ENCODE assay signal across 8 cellular contexts in the genomic region with DNA sequence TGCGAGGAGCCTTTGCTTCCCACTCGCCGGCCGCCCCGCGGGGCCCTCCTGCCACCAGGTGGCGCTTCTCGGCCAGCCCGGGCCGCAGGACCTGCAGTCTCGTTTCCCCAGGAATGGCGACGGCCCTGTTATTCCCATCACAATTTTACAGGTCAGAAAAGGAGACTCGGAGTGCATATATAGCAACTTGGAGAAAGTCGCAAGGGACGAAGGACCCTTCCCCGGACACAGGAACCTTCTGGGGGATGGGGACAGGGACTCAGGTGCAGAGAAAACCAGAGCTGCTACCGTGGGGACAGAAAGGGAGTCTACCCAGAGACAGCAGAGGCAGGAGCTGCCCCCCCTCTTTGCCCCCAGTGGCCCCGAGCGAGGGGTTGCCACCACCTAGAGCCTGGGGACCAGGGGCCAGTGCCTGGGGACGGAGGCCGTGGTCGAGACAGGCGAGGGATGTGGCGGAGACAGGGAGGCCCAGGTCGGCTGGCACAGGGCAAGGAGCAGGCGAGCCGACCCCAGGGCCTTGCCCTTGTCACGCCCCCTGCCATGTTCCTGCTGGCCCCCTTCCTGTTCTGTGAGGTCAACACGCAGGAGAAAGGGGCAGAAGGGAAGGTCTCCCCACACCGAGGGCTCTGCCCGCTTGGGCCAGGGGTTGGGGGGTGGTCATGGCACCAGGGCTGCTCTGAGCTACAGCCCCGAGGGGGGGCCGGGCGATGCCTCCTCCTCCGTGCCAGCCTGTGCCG. TPM values are rescaled to one million over a fixed set of nuclear protein-coding genes. Genes with fewer than 3 reads are reported as not detected.
A peak's percentile ranks its signal among the peaks of the same experiment; 100 is the strongest.
DNase-seq lines count a peak whose midpoint lies in the region; ATAC-seq and TF ChIP-seq lines count a peak whose summit lies in the region.

No MANE protein-coding gene starts in this region.

- peaks cover 47% of the 10 kb centered on the region for H3K27me3 Mint-ChIP-seq in activated T-cell treated with anti-CD3 and anti-CD28 coated beads, Interleukin-2, amount 50 U/mL, for 24 hours

- intact Hi-C loops in mucosa of descending colon (cut with DNase I, micrococcal nuclease), result loop anchor here (2.0 to 5.0 kb wide), 2 partner anchors 134 to 139 kb away; no protein-coding TSS in a partner anchor

- TF ChIP-seq CTCF in C4-2B (conservative IDR thresholded peaks at IDR 0.05), result peak; percentile 96
- TF ChIP-seq CTCF in mucosa of descending colon (IDR thresholded peaks at IDR 0.05), result peak; percentile 93

- H3K9me3 ChIP-seq in NT2/D1 (ENCODE audit: insufficient read depth, low read length) (peaks cover 7% of the 10 kb centered on the region; the same call in 1 of the 2 replicates), mucosa of descending colon (no peaks in the 10 kb centered on the region)

- no peaks in the 10 kb centered on the region for H3K9me3 Mint-ChIP-seq in activated T-cell treated with anti-CD3 and anti-CD28 coated beads, Interleukin-2, amount 50 U/mL, for 24 hours

- TF ChIP-seq POLR2A in erythroblast (IDR thresholded peaks at IDR 0.05; ENCODE audit: low read length), result no peak

- peak overlapping the region; percentile 13; the same call in 1 of the 2 replicates for H3K27ac ChIP-seq in C4-2B

- peak; percentile 6 for ATAC-seq in HG03045 (IDR thresholded peaks at IDR 0.05; ENCODE audit: unreplicated experiment)
- ATAC-seq in mucosa of descending colon, result peak; percentile 83
- no peak for ATAC-seq in GM18873 (IDR thresholded peaks at IDR 0.05; ENCODE audit: low FRiP score, unreplicated experiment)

- H3K4me3 ChIP-seq in NT2/D1 (ENCODE audit: insufficient read length, low read depth), result peak overlapping the region; percentile 73
- H3K4me3 ChIP-seq in mucosa of descending colon, result no peak overlapping the region

- H3K36me3 Mint-ChIP-seq in activated T-cell treated with anti-CD3 and anti-CD28 coated beads, Interleukin-2, amount 50 U/mL, for 24 hours (ENCODE audit: low read depth), result no peaks in the 10 kb centered on the region

- H3K4me1 ChIP-seq in NT2/D1 (ENCODE audit: insufficient read depth, insufficient read length) (peaks cover 18% of the 10 kb centered on the region), mucosa of descending colon (ENCODE audit: low read depth) (peaks cover 6% of the 10 kb centered on the region)

- H3K4me1 Mint-ChIP-seq in activated T-cell treated with anti-CD3 and anti-CD28 coated beads, Interleukin-2, amount 50 U/mL, for 24 hours (ENCODE audit: low read depth), result peaks cover 4% of the 10 kb centered on the region

- H3K36me3 ChIP-seq in NT2/D1 (ENCODE audit: insufficient read depth, insufficient read length, low read length) (no peaks in the 10 kb centered on the region), mucosa of descending colon (ENCODE audit: low read depth) (no peaks in the 10 kb centered on the region)

- H3K9ac ChIP-seq in NT2/D1 (ENCODE audit: insufficient read length, low read depth), result peak overlapping the region; percentile 93

- peak overlapping the region; percentile 55 for H3K4me3 Mint-ChIP-seq in activated T-cell treated with anti-CD3 and anti-CD28 coated beads, Interleukin-2, amount 50 U/mL, for 24 hours

- H3K27me3 ChIP-seq in NT2/D1 (ENCODE audit: insufficient read depth, insufficient read length), result peaks cover 10% of the 10 kb centered on the region

- DNase-seq in NT2/D1 (ENCODE audit: low read depth, low spot score) (peak; percentile 66), erythroblast (lab: John Stamatoyannopoulos, UW) (peak; percentile 56 to 76), mucosa of descending colon (peak; percentile 77 to 88 (median 87))
- peak; percentile 84 for DNase-seq in activated T-cell treated with anti-CD3 and anti-CD28 coated beads, Interleukin-2, amount 50 U/mL, for 24 hours
- peak; percentile 35 to 64 for DNase-seq in stimulated activated CD8-positive, alpha-beta memory T cell treated with anti-CD3 and anti-CD28 coated beads, Interleukin-15, amount 100 ng/mL, for 48 hours (ENCODE audit: low read depth in 2 of 2)

- H3K27ac Mint-ChIP-seq in activated T-cell treated with anti-CD3 and anti-CD28 coated beads, Interleukin-2, amount 50 U/mL, for 24 hours, result no peak overlapping the region

RNA-seq across cellular contexts. Expression of gene KRTAP5-6, which starts 3.5 kb away (rescaled TPM):
- total RNA-seq in mucosa of descending colon, result not detected

RNA-seq across cellular contexts. Expression of gene IFITM10, which starts 56.9 kb away (rescaled TPM):
- total RNA-seq in mucosa of descending colon, result 1 to 10 TPM in 2 of 3 donors, under 1 TPM in 1; 0.46 to 2.8 (median 1.9) TPM
